Comparison of ENCODE assay signal across 32 cellular contexts in the genomic region with DNA sequence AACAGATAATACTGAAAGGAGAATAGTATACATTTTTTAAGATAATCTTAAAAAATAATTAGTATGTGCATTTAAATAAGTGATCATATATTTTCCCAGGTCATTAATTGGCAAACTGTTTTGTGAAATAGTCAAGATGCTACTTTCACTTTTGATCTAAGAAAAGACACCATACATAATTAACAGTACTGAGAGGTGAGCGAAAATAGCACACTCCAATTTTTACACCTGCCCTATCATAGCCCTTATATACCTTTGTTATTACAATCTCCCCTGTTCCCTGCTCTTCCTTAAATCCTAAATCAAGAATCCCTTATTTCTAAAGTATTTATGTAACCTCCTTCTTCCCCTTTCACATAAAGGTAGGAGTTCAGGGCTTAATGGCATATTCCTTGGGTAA.
"Had no signal": no experiment of that assay in that cellular context is flagged by ENCODE, and none has a peak within 500 bp of the region (broad histone marks: within the 10 kb centered on the region; RNA-seq: fewer than 3 reads in every experiment).

No MANE protein-coding gene starts in this region.

- ATAC-seq: activated naive CD4-positive, alpha-beta T cell treated with anti-CD3 and anti-CD28 coated beads, Interleukin-2, amount 50 U/mL, for 72 hours; activated naive CD8-positive, alpha-beta T cell treated with anti-CD3 and anti-CD28 coated beads, Interleukin-2, amount 50 U/mL, for 24 hours; activated T-cell treated with anti-CD3 and anti-CD28 coated beads, Interleukin-2, amount 50 U/mL, for 4 hours; activated T-cell treated with anti-CD3 and anti-CD28 coated beads, Interleukin-2, amount 50 U/mL, for 72 hours; activated T-helper 17 cell treated with anti-CD3 and anti-CD28 coated beads, Interleukin-2, amount 50 U/mL, for 72 hours; body of pancreas had no signal

- H3K4me3 ChIP-seq: adrenal gland, ascending aorta, body of pancreas, breast epithelium, cardiac muscle cell had no signal

- H3K9me3 ChIP-seq: adrenal gland, ascending aorta, body of pancreas, breast epithelium had no signal

- FAIRE-seq: astrocyte had no signal

- H3K4me1 ChIP-seq: ascending aorta, body of pancreas, breast epithelium had no signal

- DNase-seq: activated effector memory CD4-positive, alpha-beta T cell treated with anti-CD3 and anti-CD28 coated beads, Interleukin-2, amount 50 U/mL, for 16 hours; activated effector memory CD4-positive, alpha-beta T cell treated with Interleukin-2 at 50 U/mL for 16 hours; activated gamma-delta T cell; activated gamma-delta T cell treated with Interleukin-2 at 50 U/mL for 16 hours; activated naive CD4-positive, alpha-beta T cell; activated naive CD4-positive, alpha-beta T cell treated with anti-CD3 and anti-CD28 coated beads for 36 hours; activated naive CD4-positive, alpha-beta T cell treated with anti-CD3 and anti-CD28 coated beads, Interleukin-2, amount 10 ng/mL, durations not matched to agents 7 days and 5 days; activated naive CD4-positive, alpha-beta T cell treated with anti-CD3 and anti-CD28 coated beads, Interleukin-2, amount 50 U/mL, for 16 hours; activated naive CD4-positive, alpha-beta T cell treated with Interleukin-2 at 50 U/mL for 16 hours; activated naive CD8-positive, alpha-beta T cell treated with anti-CD3 and anti-CD28 coated beads for 36 hours; activated naive CD8-positive, alpha-beta T cell treated with anti-CD3 and anti-CD28 coated beads, Interleukin-2, amount 10 ng/mL, durations not matched to agents 7 days and 5 days; activated naive CD8-positive, alpha-beta T cell treated with anti-CD3 and anti-CD28 coated beads, Interleukin-2, amount 50 U/mL, for 24 hours; activated T-cell treated with anti-CD3 and anti-CD28 coated beads, Interleukin-2, amount 50 U/mL, for 24 hours; activated T-cell treated with anti-CD3 and anti-CD28 coated beads, Interleukin-2, amount 50 U/mL, for 4 hours; activated T-cell treated with anti-CD3 and anti-CD28 coated beads, Interleukin-2, amount 50 U/mL, for 48 hours; activated T-cell treated with anti-CD3 and anti-CD28 coated beads, Interleukin-2, amount 50 U/mL, for 72 hours; adrenal gland; amniotic stem cell; amygdala; anterior cingulate cortex; aorta; body of pancreas; brain microvascular endothelial cell; caudate nucleus; central memory CD4-positive, alpha-beta T cell; cerebellar nuclear complex had no signal

- H3K27ac ChIP-seq: adrenal gland, ascending aorta, body of pancreas, brain microvascular endothelial cell, breast epithelium, cardiac muscle cell had no signal

- H3K27me3 ChIP-seq: adrenal gland, ascending aorta, body of pancreas, brain microvascular endothelial cell, breast epithelium, cardiac muscle cell had no signal

- H3K36me3 ChIP-seq: adrenal gland, ascending aorta, brain microvascular endothelial cell, breast epithelium, cardiac muscle cell had no signal
